8 cellular contexts compared by ENCODE assay signal in the genomic region with DNA sequence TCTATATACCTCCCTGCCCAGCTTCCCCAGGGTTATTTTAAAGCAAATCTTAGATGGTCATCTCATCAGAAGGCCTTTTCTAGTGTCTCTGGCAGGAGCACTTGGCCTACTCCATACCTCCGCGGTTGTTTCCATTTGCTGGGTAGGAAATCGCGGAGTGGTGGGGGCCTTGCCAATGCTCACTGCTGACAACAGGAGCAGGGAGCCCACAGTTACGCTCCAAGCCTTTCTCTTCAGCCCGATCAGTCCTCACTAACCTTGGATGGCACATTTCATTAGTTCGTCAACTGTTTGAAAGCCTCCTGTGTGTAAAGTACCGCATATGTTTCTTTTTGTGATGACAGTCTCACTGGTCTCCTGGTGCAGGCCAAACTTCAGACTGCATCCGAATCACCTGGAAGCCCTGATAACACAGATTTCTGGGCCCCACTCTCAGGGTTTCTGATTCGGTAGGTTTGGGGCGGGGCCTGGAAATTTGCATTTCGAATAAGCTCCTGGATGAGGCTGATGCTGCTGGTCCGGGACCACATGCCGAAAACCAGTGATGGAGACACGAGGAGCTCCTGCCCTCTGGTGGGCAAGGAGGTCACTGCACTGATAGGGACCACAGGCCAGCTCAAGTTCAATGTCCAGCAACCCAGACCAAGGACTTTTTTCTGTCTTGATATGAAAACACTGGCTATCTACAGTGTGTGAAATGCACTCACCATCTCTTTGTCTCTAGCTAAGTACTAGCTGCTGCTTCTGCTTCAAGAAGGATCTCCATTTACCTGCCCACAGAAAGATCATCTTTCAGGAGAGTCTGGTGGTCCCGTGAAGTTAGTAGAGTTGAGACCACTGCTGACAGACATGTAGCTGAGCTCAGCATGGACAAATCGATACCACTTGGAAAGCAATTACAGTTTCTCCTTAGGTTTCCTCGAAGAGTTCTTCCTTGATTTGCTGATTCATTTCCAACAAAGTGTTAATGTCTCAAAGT. TPM values are rescaled to one million over a fixed set of nuclear protein-coding genes. Genes with fewer than 3 reads are reported as not detected.
DNase-seq lines count a peak whose midpoint lies in the region; ATAC-seq and TF ChIP-seq lines count a peak whose summit lies in the region.

No MANE protein-coding gene starts in this region.

- peaks cover 4% of the 10 kb centered on the region for H3K4me1 Mint-ChIP-seq in activated B cell treated with CpG ODN at 0.5 μM for 24 hours

- TF ChIP-seq CTCF in LNCAP (IDR thresholded peaks at IDR 0.05) = peak; percentile 93
- TF ChIP-seq CTCF in activated B cell treated with CpG ODN at 0.5 μM for 24 hours (IDR thresholded peaks at IDR 0.05) = no peak

- intact Hi-C loops in activated B cell treated with CpG ODN at 0.5 μM for 24 hours (cut with micrococcal nuclease) = loop anchor here (1.0 kb wide), 3 partner anchors 14 to 217 kb away; partner anchors contain the start of gene LRGUK

- H3K27me3 Mint-ChIP-seq in activated B cell treated with CpG ODN at 0.5 μM for 24 hours = no peaks in the 10 kb centered on the region

- ATAC-seq in GM21529 (IDR thresholded peaks at IDR 0.05; ENCODE audit: unreplicated experiment) = peak; percentile 89
- ATAC-seq in activated B cell treated with CpG ODN at 0.5 μM for 24 hours (ENCODE audit: low read depth) = peak; percentile 89

- H3K4me3 Mint-ChIP-seq in activated B cell treated with CpG ODN at 0.5 μM for 24 hours = no peak overlapping the region

- no peaks in the 10 kb centered on the region for H3K9me3 Mint-ChIP-seq in activated B cell treated with CpG ODN at 0.5 μM for 24 hours

- POLR2A ChIA-PET in activated B cell treated with CpG ODN at 0.5 μM for 24 hours (lab: Charles Lee) = no interaction called here

- no peak overlapping the region for H3K27ac Mint-ChIP-seq in activated B cell treated with CpG ODN at 0.5 μM for 24 hours

- DNase-seq in GM03348 (ENCODE audit: low spot score) (peak; percentile 88), activated B cell treated with CpG ODN at 0.5 μM for 24 hours (peak; percentile 32), cerebellar cortex (ENCODE audit: low spot score) (peak; percentile 84), kidney tubule cell (ENCODE audit: low spot score) (peak; percentile 67), NCI-H1436 (lab: John Stamatoyannopoulos, UW) (no peak)
- DNase-seq in stimulated activated CD4-positive, alpha-beta T cell treated with anti-CD3 and anti-CD28 coated beads, Interleukin-2, amount 100 ng/mL, for 4 hours (ENCODE audit: low read depth) = peak; percentile 6

- CTCF ChIA-PET in activated B cell treated with CpG ODN at 0.5 μM for 24 hours (lab: Charles Lee) = interaction anchor here (0.6 to 2.0 kb wide), 12 partner anchors 9 to 1825 kb away, joined by 3 to 11 read pairs (median 4); partner anchors contain the start of gene LRGUK

- H3K36me3 Mint-ChIP-seq in activated B cell treated with CpG ODN at 0.5 μM for 24 hours (ENCODE audit: low read depth) = no peaks in the 10 kb centered on the region

RNA-seq across cellular contexts. Expression of gene LRGUK, which starts 14.0 kb away (rescaled TPM):
- 0.91 and 1.0 TPM in 2 replicates for total RNA-seq in activated B cell treated with CpG ODN at 0.5 μM for 24 hours
